ENCODE assay signal across 15 cellular contexts in genomic region chr20:35856866-35857265, GRCh38.
"Had no signal": no experiment of that assay in that cellular context is flagged by ENCODE, and none has a peak within 500 bp of the region (broad histone marks: within the 10 kb centered on the region; RNA-seq: fewer than 3 reads in every experiment).

No MANE protein-coding gene starts in this region.

- H3K4me1 ChIP-seq: left ventricle myocardium inferior, neural progenitor cell, testis had no signal

- H3K27ac Mint-ChIP-seq: activated CD4-positive, alpha-beta T cell treated with anti-CD3 and anti-CD28 coated beads for 36 hours; activated CD8-positive, alpha-beta T cell treated with anti-CD3 and anti-CD28 coated beads for 36 hours; neural progenitor cell; T-helper 1 cell treated with Interleukin-12 subunit alpha and Interleukin-12 subunit beta and Interleukin-4 antibody, amounts not matched to agents 30 μg/mL and 1 μg/mL, for 36 hours had no signal

- H2AFZ ChIP-seq: neural progenitor cell had no signal

- H3K36me3 ChIP-seq: neural progenitor cell had no signal

- H3K4me3 ChIP-seq: dorsolateral prefrontal cortex, gastrocnemius medialis, left ventricle myocardium inferior, neural progenitor cell, psoas muscle, stomach, testis had no signal

- H3K27ac ChIP-seq: dorsolateral prefrontal cortex, left ventricle myocardium inferior, neural progenitor cell, psoas muscle, stomach, testis, WERI-Rb-1 had no signal

- H3K27me3 ChIP-seq: dorsolateral prefrontal cortex, gastrocnemius medialis, neural progenitor cell, stomach, testis had no signal

- H3K4me3 Mint-ChIP-seq: activated CD4-positive, alpha-beta T cell treated with anti-CD3 and anti-CD28 coated beads for 36 hours; activated CD8-positive, alpha-beta T cell treated with anti-CD3 and anti-CD28 coated beads for 36 hours; neural progenitor cell; T-helper 1 cell treated with Interleukin-12 subunit alpha and Interleukin-12 subunit beta and Interleukin-4 antibody, amounts not matched to agents 30 μg/mL and 1 μg/mL, for 36 hours had no signal

- H3K9ac ChIP-seq: neural progenitor cell had no signal

- H3K9me3 Mint-ChIP-seq: activated CD8-positive, alpha-beta T cell treated with anti-CD3 and anti-CD28 coated beads for 36 hours; neural progenitor cell; T-helper 1 cell treated with Interleukin-12 subunit alpha and Interleukin-12 subunit beta and Interleukin-4 antibody, amounts not matched to agents 30 μg/mL and 1 μg/mL, for 36 hours had no signal

- H3K9me3 ChIP-seq: gastrocnemius medialis, left ventricle myocardium inferior, psoas muscle, stomach, testis had no signal

- DNase-seq: activated CD4-positive, alpha-beta T cell treated with anti-CD3 and anti-CD28 coated beads for 36 hours; activated CD8-positive, alpha-beta T cell treated with anti-CD3 and anti-CD28 coated beads for 36 hours; activated naive CD4-positive, alpha-beta T cell treated with Interleukin-2 at 50 U/mL for 16 hours; dorsolateral prefrontal cortex; erythroblast; gastrocnemius medialis; left ventricle myocardium inferior; psoas muscle; stimulated activated CD4-positive, alpha-beta T cell treated with anti-CD3 and anti-CD28 coated beads, Interleukin-1b, Interleukin-23, amount 100 ng/mL, for 48 hours; stomach; testis; WERI-Rb-1 had no signal

- ATAC-seq: activated CD4-positive, alpha-beta T cell treated with anti-CD3 and anti-CD28 coated beads for 36 hours; activated CD8-positive, alpha-beta T cell treated with anti-CD3 and anti-CD28 coated beads for 36 hours; gastrocnemius medialis; sciatic nerve had no signal

- H3K27me3 Mint-ChIP-seq: activated CD4-positive, alpha-beta T cell treated with anti-CD3 and anti-CD28 coated beads for 36 hours; activated CD8-positive, alpha-beta T cell treated with anti-CD3 and anti-CD28 coated beads for 36 hours had no signal

- H3K4me1 Mint-ChIP-seq: neural progenitor cell had no signal

- H3K4me2 ChIP-seq: neural progenitor cell had no signal
